ENCODE assay signal across 32 cellular contexts in the genomic region with DNA sequence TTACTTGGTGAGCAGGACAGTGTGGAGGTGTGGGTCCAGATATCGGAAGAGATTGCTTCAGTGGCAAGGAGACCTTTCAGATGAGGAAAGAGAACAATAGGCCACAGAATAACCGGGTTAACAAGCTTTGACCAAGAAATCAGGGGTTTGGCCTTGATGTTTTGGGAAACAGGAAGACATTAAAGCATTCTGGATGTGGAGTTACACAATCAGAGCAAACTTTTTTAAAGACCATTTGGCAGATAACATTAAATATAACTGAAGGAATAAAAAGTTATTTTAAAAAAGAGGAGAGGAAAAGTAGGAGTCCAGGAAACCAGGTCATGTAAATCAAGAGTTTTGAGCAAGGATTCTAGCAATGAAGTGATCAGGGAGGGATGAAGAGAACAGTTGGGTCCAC.
"Had no signal": no experiment of that assay in that cellular context is flagged by ENCODE, and none has a peak within 500 bp of the region (broad histone marks: within the 10 kb centered on the region; RNA-seq: fewer than 3 reads in every experiment).

No MANE protein-coding gene starts in this region.

- ATAC-seq: activated CD4-positive, CD25-positive, alpha-beta regulatory T cell treated with anti-CD3 and anti-CD28 coated beads, Interleukin-2, amount 50 U/mL, for 24 hours; activated CD8-positive, alpha-beta T cell treated with anti-CD3 and anti-CD28 coated beads for 36 hours; activated T-cell treated with anti-CD3 and anti-CD28 coated beads, Interleukin-2, amount 50 U/mL, for 4 hours; activated T-helper 17 cell treated with anti-CD3 and anti-CD28 coated beads, Interleukin-2, amount 50 U/mL, for 72 hours; foreskin keratinocyte; gastrocnemius medialis had no signal

- H3K4me3 Mint-ChIP-seq: activated B cell treated with CpG ODN at 0.5 μM for 24 hours; activated CD8-positive, alpha-beta T cell treated with anti-CD3 and anti-CD28 coated beads for 36 hours; activated naive CD8-positive, alpha-beta T cell; activated T-cell treated with anti-CD3 and anti-CD28 coated beads, Interleukin-2, amount 50 U/mL, for 4 hours; activated T-helper 17 cell treated with anti-CD3 and anti-CD28 coated beads, Interleukin-2, amount 50 U/mL, for 72 hours; endodermal cell had no signal

- H3K27ac Mint-ChIP-seq: activated B cell treated with CpG ODN at 0.5 μM for 24 hours; activated CD8-positive, alpha-beta T cell treated with anti-CD3 and anti-CD28 coated beads for 36 hours; activated T-helper 17 cell treated with anti-CD3 and anti-CD28 coated beads, Interleukin-2, amount 50 U/mL, for 72 hours; endodermal cell had no signal

- H3K4me1 Mint-ChIP-seq: activated B cell treated with CpG ODN at 0.5 μM for 24 hours; activated T-helper 17 cell treated with anti-CD3 and anti-CD28 coated beads, Interleukin-2, amount 50 U/mL, for 72 hours had no signal

- DNase-seq: activated B cell treated with CpG ODN at 0.5 μM for 24 hours; activated CD4-positive, alpha-beta T cell treated with anti-CD3 and anti-CD28 coated beads for 48 hours; activated CD4-positive, alpha-beta T cell treated with anti-CD3 and anti-CD28 coated beads, Interleukin-2, amount 50 U/mL, for 1 hour; activated CD4-positive, alpha-beta T cell treated with anti-CD3 and anti-CD28 coated beads, Interleukin-2, amount 50 U/mL, for 48 hours; activated CD8-positive, alpha-beta memory T cell treated with anti-CD3 and anti-CD28 coated beads for 24 hours; activated CD8-positive, alpha-beta T cell treated with anti-CD3 and anti-CD28 coated beads for 36 hours; activated effector memory CD4-positive, alpha-beta T cell treated with Interleukin-2 at 50 U/mL for 16 hours; activated gamma-delta T cell treated with Interleukin-2 at 50 U/mL for 16 hours; activated naive CD4-positive, alpha-beta T cell treated with anti-CD3 and anti-CD28 coated beads, Interleukin-2, amount 50 U/mL, for 16 hours; activated naive CD4-positive, alpha-beta T cell treated with Interleukin-2 at 50 U/mL for 16 hours; activated T-cell treated with anti-CD3 and anti-CD28 coated beads, Interleukin-2, amount 50 U/mL, for 4 hours; amniotic stem cell; anterior cingulate cortex; brain microvascular endothelial cell; caudate nucleus; cortex of kidney; dorsolateral prefrontal cortex; effector memory CD4-positive, alpha-beta T cell; endodermal cell; erythroblast; foreskin keratinocyte; gastrocnemius medialis; glutamatergic neuron; heart left ventricle; hypothalamus; T-helper 2 cell had no signal

- FAIRE-seq: astrocyte, colon, TTC549 had no signal

- H3K27me3 Mint-ChIP-seq: activated naive CD8-positive, alpha-beta T cell; activated T-helper 17 cell treated with anti-CD3 and anti-CD28 coated beads, Interleukin-2, amount 50 U/mL, for 72 hours had no signal

- H3K36me3 Mint-ChIP-seq: activated naive CD8-positive, alpha-beta T cell had no signal

- H3K9me3 Mint-ChIP-seq: activated B cell treated with CpG ODN at 0.5 μM for 24 hours; activated CD8-positive, alpha-beta T cell treated with anti-CD3 and anti-CD28 coated beads for 36 hours; activated T-cell treated with anti-CD3 and anti-CD28 coated beads, Interleukin-2, amount 50 U/mL, for 4 hours; activated T-helper 17 cell treated with anti-CD3 and anti-CD28 coated beads, Interleukin-2, amount 50 U/mL, for 72 hours; endodermal cell had no signal
